ENCODE assay signal across 17 cellular contexts in genomic region chr5:69450116-69450515, GRCh38.
A peak's percentile ranks its signal among the peaks of the same experiment; 100 is the strongest.
DNase-seq lines count a peak whose midpoint lies in the region; ATAC-seq and TF ChIP-seq lines count a peak whose summit lies in the region.
"Had no signal": no experiment of that assay in that cellular context is flagged by ENCODE, and none has a peak within 500 bp of the region (broad histone marks: within the 10 kb centered on the region; RNA-seq: fewer than 3 reads in every experiment).

No MANE protein-coding gene starts in this region.

- H3K9me3 ChIP-seq in adipocyte (ENCODE audit: control insufficient read depth, low read length) = no peaks in the 10 kb centered on the region
- H3K9me3 ChIP-seq: BLaER1 had no signal

- H3K36me3 ChIP-seq in adipocyte (ENCODE audit: control insufficient read depth, insufficient read depth, low read length, severe bottlenecking) = no peaks in the 10 kb centered on the region
- H3K36me3 ChIP-seq: BLaER1 had no signal

- CTCF ChIA-PET in AG04449 (lab: Yijun Ruan, JAX) = no interaction called here

- no peak for TF ChIP-seq CTCF in AG04449 (IDR thresholded peaks at IDR 0.05; ENCODE audit: insufficient read depth, low read length, missing control alignments)
- no peak for TF ChIP-seq CTCF in foreskin fibroblast (IDR thresholded peaks at IDR 0.05; ENCODE audit: low read depth, low read length)

- H3K27ac Mint-ChIP-seq in effector memory CD8-positive, alpha-beta T cell = no peak overlapping the region
- H3K27ac Mint-ChIP-seq: stimulated activated naive CD8-positive, alpha-beta T cell treated with anti-CD3 and anti-CD28 coated beads, Interleukin-15, amount 100 ng/mL, for 72 hours had no signal

- no peaks in the 10 kb centered on the region for H3K4me1 Mint-ChIP-seq in effector memory CD8-positive, alpha-beta T cell (ENCODE audit: low read depth in 2 of 2)
- H3K4me1 Mint-ChIP-seq: stimulated activated naive CD8-positive, alpha-beta T cell treated with anti-CD3 and anti-CD28 coated beads, Interleukin-15, amount 100 ng/mL, for 72 hours had no signal

- no peak overlapping the region for H3K9ac ChIP-seq in adipocyte (ENCODE audit: low read length)
- H3K9ac ChIP-seq: BLaER1 had no signal

- peaks cover 8 to 9% of the 10 kb centered on the region in 2 donors for H3K27me3 Mint-ChIP-seq in effector memory CD8-positive, alpha-beta T cell
- H3K27me3 Mint-ChIP-seq: stimulated activated naive CD8-positive, alpha-beta T cell treated with anti-CD3 and anti-CD28 coated beads, Interleukin-15, amount 100 ng/mL, for 72 hours had no signal

- no peaks in the 10 kb centered on the region for H3K9me3 Mint-ChIP-seq in effector memory CD8-positive, alpha-beta T cell
- H3K9me3 Mint-ChIP-seq: stimulated activated naive CD8-positive, alpha-beta T cell treated with anti-CD3 and anti-CD28 coated beads, Interleukin-15, amount 100 ng/mL, for 72 hours had no signal

- H3K36me3 Mint-ChIP-seq in effector memory CD8-positive, alpha-beta T cell (ENCODE audit: insufficient read depth) = no peaks in the 10 kb centered on the region

- H3K4me3 ChIP-seq in AG04449 (ENCODE audit: low read depth, low read length) (no peak overlapping the region), adipocyte (ENCODE audit: low read length) (no peak overlapping the region), foreskin fibroblast (ENCODE audit: low read depth in 1 of 2, low read length in 2 of 2) (no peak overlapping the region)
- H3K4me3 ChIP-seq: BLaER1, lung had no signal

- ATAC-seq in GM21576 (IDR thresholded peaks at IDR 0.05; ENCODE audit: unreplicated experiment) = no peak
- no peak for ATAC-seq in effector memory CD8-positive, alpha-beta T cell (replicated peaks)
- ATAC-seq: stimulated activated naive CD8-positive, alpha-beta T cell treated with anti-CD3 and anti-CD28 coated beads, Interleukin-15, amount 100 ng/mL, for 72 hours had no signal

- no peaks in the 10 kb centered on the region for H3K4me1 ChIP-seq in adipocyte (ENCODE audit: control insufficient read depth, insufficient read depth, low read length)
- H3K4me1 ChIP-seq: BLaER1 had no signal

- DNase-seq in AG04449 (ENCODE audit: low read depth, low spot score) = peak; percentile 49
- DNase-seq in HS-27A (ENCODE audit: low read depth) = peak; percentile 49
- DNase-seq in adipocyte (ENCODE audit: low read depth) = peak; percentile 57
- peak; percentile 84 to 93 for DNase-seq in foreskin fibroblast
- DNase-seq in NCI-H524 (lab: John Stamatoyannopoulos, UW) = no peak
- DNase-seq in NCI-H2227 treated with DMSO at 0.1 percent for 48 hours (lab: John Stamatoyannopoulos, UW) = no peak
- no peak for DNase-seq in effector memory CD8-positive, alpha-beta T cell
- DNase-seq: activated CD8-positive, alpha-beta memory T cell treated with anti-CD3 and anti-CD28 coated beads, Interleukin-2, amount 50 U/mL, for 4 hours; amygdala; NCI-H1105 treated with DMSO at 0.1 percent for 48 hours; NCI-H82; nucleus accumbens; stimulated activated CD4-positive, alpha-beta T cell treated with anti-CD3 and anti-CD28 coated beads, Interleukin-2, amount 100 ng/mL, for 48 hours; stimulated activated naive CD8-positive, alpha-beta T cell treated with anti-CD3 and anti-CD28 coated beads, Interleukin-15, amount 100 ng/mL, for 72 hours had no signal

- no peak overlapping the region for H3K4me3 Mint-ChIP-seq in effector memory CD8-positive, alpha-beta T cell
- H3K4me3 Mint-ChIP-seq: stimulated activated naive CD8-positive, alpha-beta T cell treated with anti-CD3 and anti-CD28 coated beads, Interleukin-15, amount 100 ng/mL, for 72 hours had no signal

- no peaks in the 10 kb centered on the region for H3K27me3 ChIP-seq in adipocyte (replicated peaks; ENCODE audit: control insufficient read depth, insufficient read depth, low read length)
- H3K27me3 ChIP-seq: BLaER1 had no signal

- POLR2A ChIA-PET in AG04449 (lab: Yijun Ruan, JAX) = no interaction called here

Comparison
In these comparisons a context has a peak if more than half of its experiments do, and no peak if none do; other contexts are left out.
1. DNase-seq: peak in AG04449 (single experiment), HS-27A (single experiment), adipocyte (single experiment) and foreskin fibroblast (2 of 2); none in NCI-H524 (0 of 2), NCI-H2227 treated with DMSO at 0.1 percent for 48 hours (single experiment) and effector memory CD8-positive, alpha-beta T cell (0 of 3).